ENCODE assay signal across 15 cellular contexts in genomic region chr6:150567823-150568383, GRCh38. TPM values are rescaled to one million over a fixed set of nuclear protein-coding genes. Genes with fewer than 3 reads are reported as not detected.
A peak's percentile ranks its signal among the peaks of the same experiment; 100 is the strongest.
DNase-seq lines count a peak whose midpoint lies in the region; ATAC-seq and TF ChIP-seq lines count a peak whose summit lies in the region.
"Had no signal": no experiment of that assay in that cellular context is flagged by ENCODE, and none has a peak within 500 bp of the region (broad histone marks: within the 10 kb centered on the region; RNA-seq: fewer than 3 reads in every experiment).

No MANE protein-coding gene starts in this region.

- TF ChIP-seq CTCF in foreskin keratinocyte (conservative IDR thresholded peaks at IDR 0.05), result no peak
- no peak for TF ChIP-seq CTCF in neural progenitor cell (IDR thresholded peaks at IDR 0.05)

- H3K27ac ChIP-seq in foreskin keratinocyte, result no peak overlapping the region
- H3K27ac ChIP-seq in neural progenitor cell, result no peak overlapping the region

- no peak overlapping the region for H3K4me2 ChIP-seq in neural progenitor cell

- H3K4me1 Mint-ChIP-seq in neural progenitor cell, result peaks cover 17% of the 10 kb centered on the region
- no peaks in the 10 kb centered on the region for H3K4me1 Mint-ChIP-seq in activated CD4-positive, alpha-beta memory T cell treated with anti-CD3 and anti-CD28 coated beads, Interleukin-2, amount 10 ng/mL, durations not matched to agents 7 days and 5 days
- H3K4me1 Mint-ChIP-seq: activated naive CD4-positive, alpha-beta T cell treated with anti-CD3 and anti-CD28 coated beads, Interleukin-2, amount 50 U/mL, for 24 hours; CD4-positive, alpha-beta memory T cell; central memory CD8-positive, alpha-beta T cell had no signal

- H3K9ac ChIP-seq in neural progenitor cell, result no peak overlapping the region

- no peak overlapping the region for H2AFZ ChIP-seq in neural progenitor cell (replicated peaks)

- CTCF ChIA-PET in activated CD4-positive, alpha-beta memory T cell treated with anti-CD3 and anti-CD28 coated beads, Interleukin-2, amount 10 ng/mL, durations not matched to agents 7 days and 5 days (lab: Charles Lee), result no interaction called here

- H4K20me1 ChIP-seq in neural progenitor cell (ENCODE audit: low read depth), result no peaks in the 10 kb centered on the region

- H3K4me1 ChIP-seq in foreskin keratinocyte (no peaks in the 10 kb centered on the region), neural progenitor cell (peaks cover 6% of the 10 kb centered on the region)

- H3K79me2 ChIP-seq in neural progenitor cell (ENCODE audit: low read depth), result no peaks in the 10 kb centered on the region

- no peaks in the 10 kb centered on the region for H3F3A ChIP-seq in neural progenitor cell (ENCODE audit: low read depth)

- DNase-seq in DMS79 treated with DMSO at 0.1 percent for 48 hours (lab: John Stamatoyannopoulos, UW) (peak; percentile 21), DMS79 (lab: John Stamatoyannopoulos, UW) (no peak), NCI-H2171 (lab: John Stamatoyannopoulos, UW) (peak; percentile 58), foreskin keratinocyte (peak in 1 of 2 donors; percentile 39), retina (peak; percentile 40), neural progenitor cell (ENCODE audit: low spot score) (no peak)
- no peak for DNase-seq in effector CD4-positive, alpha-beta T cell
- no peak for DNase-seq in activated CD4-positive, alpha-beta memory T cell treated with anti-CD3 and anti-CD28 coated beads, Interleukin-2, amount 10 ng/mL, durations not matched to agents 7 days and 5 days
- DNase-seq: activated CD8-positive, alpha-beta memory T cell treated with anti-CD3 and anti-CD28 coated beads, Interleukin-2, amount 50 U/mL, for 48 hours; CD4-positive, alpha-beta memory T cell; erythroblast; HFFc6 had no signal

- H3K9me3 ChIP-seq in neural progenitor cell (ENCODE audit: low read depth), result no peaks in the 10 kb centered on the region

- peaks cover 25% of the 10 kb centered on the region for H3K27me3 ChIP-seq in foreskin keratinocyte
- H3K27me3 ChIP-seq in neural progenitor cell, result no peaks in the 10 kb centered on the region

- H3K27me3 Mint-ChIP-seq in neural progenitor cell (ENCODE audit: insufficient read depth, low read depth), result peaks cover 7% of the 10 kb centered on the region
- peaks cover 25% of the 10 kb centered on the region for H3K27me3 Mint-ChIP-seq in activated CD4-positive, alpha-beta memory T cell treated with anti-CD3 and anti-CD28 coated beads, Interleukin-2, amount 10 ng/mL, durations not matched to agents 7 days and 5 days

- H3K9me3 Mint-ChIP-seq in neural progenitor cell, result peaks cover 2% of the 10 kb centered on the region
- H3K9me3 Mint-ChIP-seq in activated CD4-positive, alpha-beta memory T cell treated with anti-CD3 and anti-CD28 coated beads, Interleukin-2, amount 10 ng/mL, durations not matched to agents 7 days and 5 days, result no peaks in the 10 kb centered on the region
- H3K9me3 Mint-ChIP-seq: central memory CD8-positive, alpha-beta T cell had no signal

- POLR2A ChIA-PET in activated CD4-positive, alpha-beta memory T cell treated with anti-CD3 and anti-CD28 coated beads, Interleukin-2, amount 10 ng/mL, durations not matched to agents 7 days and 5 days (lab: Charles Lee), result no interaction called here

- H3K27ac Mint-ChIP-seq in neural progenitor cell, result no peak overlapping the region
- H3K27ac Mint-ChIP-seq in activated CD4-positive, alpha-beta memory T cell treated with anti-CD3 and anti-CD28 coated beads, Interleukin-2, amount 10 ng/mL, durations not matched to agents 7 days and 5 days, result no peak overlapping the region
- H3K27ac Mint-ChIP-seq: activated naive CD4-positive, alpha-beta T cell treated with anti-CD3 and anti-CD28 coated beads, Interleukin-2, amount 50 U/mL, for 24 hours; CD4-positive, alpha-beta memory T cell; HFFc6 had no signal

- H3K4me3 ChIP-seq in neural progenitor cell, result no peak overlapping the region
- H3K4me3 ChIP-seq: lung had no signal

- no peaks in the 10 kb centered on the region for H3K36me3 Mint-ChIP-seq in neural progenitor cell
- H3K36me3 Mint-ChIP-seq in activated CD4-positive, alpha-beta memory T cell treated with anti-CD3 and anti-CD28 coated beads, Interleukin-2, amount 10 ng/mL, durations not matched to agents 7 days and 5 days (ENCODE audit: low read depth), result no peaks in the 10 kb centered on the region
- H3K36me3 Mint-ChIP-seq: activated naive CD4-positive, alpha-beta T cell treated with anti-CD3 and anti-CD28 coated beads, Interleukin-2, amount 50 U/mL, for 24 hours had no signal

- ATAC-seq in foreskin keratinocyte, result peak; percentile 53

- H3K4me3 Mint-ChIP-seq in neural progenitor cell, result no peak overlapping the region
- no peak overlapping the region for H3K4me3 Mint-ChIP-seq in activated CD4-positive, alpha-beta memory T cell treated with anti-CD3 and anti-CD28 coated beads, Interleukin-2, amount 10 ng/mL, durations not matched to agents 7 days and 5 days
- H3K4me3 Mint-ChIP-seq: activated naive CD4-positive, alpha-beta T cell treated with anti-CD3 and anti-CD28 coated beads, Interleukin-2, amount 50 U/mL, for 24 hours; CD4-positive, alpha-beta memory T cell; central memory CD8-positive, alpha-beta T cell; HFFc6 had no signal

- no peaks in the 10 kb centered on the region for H3K36me3 ChIP-seq in neural progenitor cell

RNA-seq across cellular contexts. Expression of gene PLEKHG1, which starts 31.8 kb away (rescaled TPM):
- total RNA-seq in foreskin keratinocyte (2.5 and 4.1 TPM in 2 replicates), neural progenitor cell (ENCODE audit: low replicate concordance) (4.6 and 4.7 TPM in 2 replicates)
- polyA plus RNA-seq in foreskin keratinocyte, result 0.60 and 0.64 TPM in 2 replicates
- 1 to 10 TPM; 2.3 to 2.9 TPM for total RNA-seq in activated CD4-positive, alpha-beta memory T cell treated with anti-CD3 and anti-CD28 coated beads, Interleukin-2, amount 10 ng/mL, durations not matched to agents 7 days and 5 days

Comparison
In these comparisons a context has a peak if more than half of its experiments do, and no peak if none do; other contexts are left out.
1. DNase-seq: peak in DMS79 treated with DMSO at 0.1 percent for 48 hours (single experiment), NCI-H2171 (single experiment) and retina (single experiment); none in DMS79 (single experiment), effector CD4-positive, alpha-beta T cell (single experiment), neural progenitor cell (single experiment) and activated CD4-positive, alpha-beta memory T cell treated with anti-CD3 and anti-CD28 coated beads, Interleukin-2, amount 10 ng/mL, durations not matched to agents 7 days and 5 days (single experiment).